In genomic region chr12:71639341-71639760, GRCh38 we compare ENCODE assay signal across 8 cellular contexts. TPM values are rescaled to one million over a fixed set of nuclear protein-coding genes. Genes with fewer than 3 reads are reported as not detected.
DNase-seq lines count a peak whose midpoint lies in the region; ATAC-seq and TF ChIP-seq lines count a peak whose summit lies in the region.

No MANE protein-coding gene starts in this region.

- CTCF ChIA-PET in activated naive CD4-positive, alpha-beta T cell treated with anti-CD3 and anti-CD28 coated beads, Interleukin-2, amount 10 ng/mL, durations not matched to agents 7 days and 5 days (lab: Charles Lee) = interaction anchor here (1.1 kb wide), 1 partner anchor 108 kb away, joined by 4 read pairs; no protein-coding TSS in a partner anchor

- ATAC-seq in stimulated activated naive CD8-positive, alpha-beta T cell treated with anti-CD3 and anti-CD28 coated beads, Interleukin-15, amount 100 ng/mL, for 72 hours = peak; percentile 68

- no peak overlapping the region for H3K4me3 ChIP-seq in choroid plexus epithelial cell (ENCODE audit: low read depth, low read length)

- no peak overlapping the region for H3K4me3 Mint-ChIP-seq in activated naive CD4-positive, alpha-beta T cell treated with anti-CD3 and anti-CD28 coated beads, Interleukin-2, amount 50 U/mL, for 24 hours
- H3K4me3 Mint-ChIP-seq in activated naive CD4-positive, alpha-beta T cell treated with anti-CD3 and anti-CD28 coated beads, Interleukin-2, amount 10 ng/mL, durations not matched to agents 7 days and 5 days = no peak overlapping the region
- H3K4me3 Mint-ChIP-seq in IgD-negative memory B cell = no peak overlapping the region
- no peak overlapping the region for H3K4me3 Mint-ChIP-seq in stimulated activated naive CD8-positive, alpha-beta T cell treated with anti-CD3 and anti-CD28 coated beads, Interleukin-15, amount 100 ng/mL, for 72 hours

- peak overlapping the region; percentile 9 for H3K27ac Mint-ChIP-seq in activated naive CD4-positive, alpha-beta T cell treated with anti-CD3 and anti-CD28 coated beads, Interleukin-2, amount 50 U/mL, for 24 hours
- H3K27ac Mint-ChIP-seq in activated naive CD4-positive, alpha-beta T cell treated with anti-CD3 and anti-CD28 coated beads, Interleukin-2, amount 10 ng/mL, durations not matched to agents 7 days and 5 days = no peak overlapping the region
- peak overlapping the region in 2 of 3 donors; percentile 23 to 27 for H3K27ac Mint-ChIP-seq in IgD-negative memory B cell
- H3K27ac Mint-ChIP-seq in stimulated activated naive CD8-positive, alpha-beta T cell treated with anti-CD3 and anti-CD28 coated beads, Interleukin-15, amount 100 ng/mL, for 72 hours = peak overlapping the region; percentile 13 to 76

- TF ChIP-seq CTCF in choroid plexus epithelial cell (conservative IDR thresholded peaks at IDR 0.05; ENCODE audit: low read depth, low read length) = peak; percentile 21

- peaks cover 43% of the 10 kb centered on the region for H3K4me1 Mint-ChIP-seq in activated naive CD4-positive, alpha-beta T cell treated with anti-CD3 and anti-CD28 coated beads, Interleukin-2, amount 50 U/mL, for 24 hours
- peaks cover 10% of the 10 kb centered on the region for H3K4me1 Mint-ChIP-seq in activated naive CD4-positive, alpha-beta T cell treated with anti-CD3 and anti-CD28 coated beads, Interleukin-2, amount 10 ng/mL, durations not matched to agents 7 days and 5 days
- peaks cover 5 to 8% (median 6%) of the 10 kb centered on the region in 3 donors for H3K4me1 Mint-ChIP-seq in IgD-negative memory B cell
- peaks cover 23% of the 10 kb centered on the region for H3K4me1 Mint-ChIP-seq in stimulated activated naive CD8-positive, alpha-beta T cell treated with anti-CD3 and anti-CD28 coated beads, Interleukin-15, amount 100 ng/mL, for 72 hours

- no peaks in the 10 kb centered on the region for H3K27me3 Mint-ChIP-seq in activated naive CD4-positive, alpha-beta T cell treated with anti-CD3 and anti-CD28 coated beads, Interleukin-2, amount 50 U/mL, for 24 hours
- no peaks in the 10 kb centered on the region for H3K27me3 Mint-ChIP-seq in activated naive CD4-positive, alpha-beta T cell treated with anti-CD3 and anti-CD28 coated beads, Interleukin-2, amount 10 ng/mL, durations not matched to agents 7 days and 5 days
- no peaks in the 10 kb centered on the region for H3K27me3 Mint-ChIP-seq in IgD-negative memory B cell
- no peaks in the 10 kb centered on the region for H3K27me3 Mint-ChIP-seq in stimulated activated naive CD8-positive, alpha-beta T cell treated with anti-CD3 and anti-CD28 coated beads, Interleukin-15, amount 100 ng/mL, for 72 hours

- no peaks in the 10 kb centered on the region for H3K9me3 Mint-ChIP-seq in activated naive CD4-positive, alpha-beta T cell treated with anti-CD3 and anti-CD28 coated beads, Interleukin-2, amount 50 U/mL, for 24 hours
- no peaks in the 10 kb centered on the region for H3K9me3 Mint-ChIP-seq in activated naive CD4-positive, alpha-beta T cell treated with anti-CD3 and anti-CD28 coated beads, Interleukin-2, amount 10 ng/mL, durations not matched to agents 7 days and 5 days
- H3K9me3 Mint-ChIP-seq in IgD-negative memory B cell = no peaks in the 10 kb centered on the region
- H3K9me3 Mint-ChIP-seq in stimulated activated naive CD8-positive, alpha-beta T cell treated with anti-CD3 and anti-CD28 coated beads, Interleukin-15, amount 100 ng/mL, for 72 hours = no peaks in the 10 kb centered on the region

- no peak for DNase-seq in activated naive CD4-positive, alpha-beta T cell treated with anti-CD3 and anti-CD28 coated beads, Interleukin-2, amount 10 ng/mL, durations not matched to agents 7 days and 5 days
- no peak for DNase-seq in choroid plexus epithelial cell (ENCODE audit: low read depth)
- no peak for DNase-seq in stimulated activated naive CD8-positive, alpha-beta T cell treated with anti-CD3 and anti-CD28 coated beads, Interleukin-15, amount 100 ng/mL, for 72 hours
- DNase-seq in effector CD4-positive, alpha-beta T cell = no peak
- DNase-seq in NCI-H1694 treated with DMSO at 0.1 percent for 48 hours (lab: John Stamatoyannopoulos, UW) = no peak
- no peak for DNase-seq in activated effector memory CD4-positive, alpha-beta T cell treated with Interleukin-2 at 50 U/mL for 16 hours

- peaks cover 29% of the 10 kb centered on the region for H3K36me3 Mint-ChIP-seq in activated naive CD4-positive, alpha-beta T cell treated with anti-CD3 and anti-CD28 coated beads, Interleukin-2, amount 50 U/mL, for 24 hours
- H3K36me3 Mint-ChIP-seq in activated naive CD4-positive, alpha-beta T cell treated with anti-CD3 and anti-CD28 coated beads, Interleukin-2, amount 10 ng/mL, durations not matched to agents 7 days and 5 days = peaks cover 58% of the 10 kb centered on the region
- H3K36me3 Mint-ChIP-seq in IgD-negative memory B cell = peaks cover 11% of the 10 kb centered on the region

RNA-seq across cellular contexts. Expression of gene ZFC3H1, which starts 24.3 kb away (rescaled TPM):
- 39.3 TPM for polyA plus RNA-seq in IgD-negative memory B cell

RNA-seq across cellular contexts. Expression of gene THAP2, which starts 24.8 kb away (rescaled TPM):
- polyA plus RNA-seq in IgD-negative memory B cell = 11.1 TPM

RNA-seq across cellular contexts. Expression of gene TMEM19, which starts 46.5 kb away (rescaled TPM):
- polyA plus RNA-seq in IgD-negative memory B cell = 98.7 TPM
